Comparison of ENCODE assay signal across 8 cellular contexts in genomic region chrX:38806875-38807601, GRCh38. TPM values are rescaled to one million over a fixed set of nuclear protein-coding genes. Genes with fewer than 3 reads are reported as not detected.
DNase-seq lines count a peak whose midpoint lies in the region; ATAC-seq, FAIRE-seq and TF ChIP-seq lines count a peak whose summit lies in the region.

No MANE protein-coding gene starts in this region.

- H3K9me3 ChIP-seq in esophagus squamous epithelium (no peaks in the 10 kb centered on the region), gastrocnemius medialis (no peaks in the 10 kb centered on the region)

- H3K4me1 ChIP-seq in esophagus squamous epithelium (peaks cover 0 to 38% (median 6%) of the 10 kb centered on the region in 3 donors), gastrocnemius medialis (peaks cover 4 to 9% of the 10 kb centered on the region in 2 donors)

- ATAC-seq in gastrocnemius medialis (no peak), HG03135 (IDR thresholded peaks at IDR 0.05; ENCODE audit: unreplicated experiment) (no peak), GM19452 (IDR thresholded peaks at IDR 0.05; ENCODE audit: unreplicated experiment) (no peak), HG02798 (IDR thresholded peaks at IDR 0.05; ENCODE audit: poor library complexity, unreplicated experiment) (no peak)

- DNase-seq in GM19239 (ENCODE audit: insufficient read length, low spot score) (no peak), RPMI8226 (peak; percentile 10), esophagus squamous epithelium (lab: John Stamatoyannopoulos, UW) (no peak), gastrocnemius medialis (no peak), NCI-H146 treated with DMSO at 0.1 percent for 48 hours (lab: John Stamatoyannopoulos, UW; ENCODE audit: unreplicated experiment) (no peak)

- FAIRE-seq in GM19239 (lab: Jason Lieb, UNC) = peak; percentile 79

- H3K4me3 ChIP-seq in esophagus squamous epithelium (peak overlapping the region in 3 of 4 donors; percentile 62 to 69 (median 66)), gastrocnemius medialis (peak overlapping the region; percentile 51 to 76 (median 74))

- H3K27me3 ChIP-seq in esophagus squamous epithelium (no peaks in the 10 kb centered on the region), gastrocnemius medialis (no peaks in the 10 kb centered on the region)

- 28 to 46% methylated on average over 7 of the region's 7 CpGs for WGBS in esophagus squamous epithelium, 2 donors

- in situ Hi-C loops in gastrocnemius medialis (cut with MboI; ENCODE audit: low sequenced_read_pairs in 4 of 4) = loop anchor here in 1 of 4 donors (10.0 kb wide), 1 partner anchor 128 kb away; no protein-coding TSS in a partner anchor

- TF ChIP-seq CTCF in esophagus squamous epithelium (IDR thresholded peaks at IDR 0.05) (no peak), gastrocnemius medialis (IDR thresholded peaks at IDR 0.05 in 4 of 5, conservative IDR thresholded peaks at IDR 0.05 in 1 of 5) (no peak)

- peak overlapping the region in 2 of 4 donors; percentile 91 to 95 for H3K27ac ChIP-seq in esophagus squamous epithelium
- peak overlapping the region; percentile 91 to 96 (median 94) for H3K27ac ChIP-seq in gastrocnemius medialis

- TF ChIP-seq POLR2A in esophagus squamous epithelium (IDR thresholded peaks at IDR 0.05) (no peak), gastrocnemius medialis (IDR thresholded peaks at IDR 0.05) (no peak)

- intact Hi-C loops in esophagus squamous epithelium (cut with DNase I) = no loop called here
- intact Hi-C loops in gastrocnemius medialis (cut with DNase I; ENCODE audit: low total_unique reads) = loop anchor here (10.0 kb wide), 1 partner anchor 1368 kb away; no protein-coding TSS in a partner anchor

- H3K36me3 ChIP-seq in esophagus squamous epithelium = no peaks in the 10 kb centered on the region
- no peaks in the 10 kb centered on the region for H3K36me3 ChIP-seq in gastrocnemius medialis

RNA-seq across cellular contexts. Expression of gene MID1IP1, which starts 5.8 kb away (rescaled TPM):
- total RNA-seq in esophagus squamous epithelium (10 to 100 TPM; 42.6 to 56.1 (median 49.8) TPM), gastrocnemius medialis (100 to 1,000 TPM; 112 to 173 (median 117) TPM)
